23 cellular contexts compared by ENCODE assay signal in genomic region chr3:124965413-124965812, GRCh38. TPM values are rescaled to one million over a fixed set of nuclear protein-coding genes. Genes with fewer than 3 reads are reported as not detected.
DNase-seq lines count a peak whose midpoint lies in the region; ATAC-seq, FAIRE-seq and TF ChIP-seq lines count a peak whose summit lies in the region.
"Had no signal": no experiment of that assay in that cellular context is flagged by ENCODE, and none has a peak within 500 bp of the region (broad histone marks: within the 10 kb centered on the region; RNA-seq: fewer than 3 reads in every experiment).

No MANE protein-coding gene starts in this region.

- H3K9me3 Mint-ChIP-seq in dendritic cell treated with granulocyte-macrophage colony-stimulating factor and Interleukin-4, amounts not matched to agents 40 ng/mL and 50 ng/mL, for 4 days = no peaks in the 10 kb centered on the region
- H3K9me3 Mint-ChIP-seq: CD14-positive monocyte, memory B cell, WTC11 had no signal

- no peak overlapping the region for H3K4me3 Mint-ChIP-seq in dendritic cell treated with granulocyte-macrophage colony-stimulating factor and Interleukin-4, amounts not matched to agents 40 ng/mL and 50 ng/mL, for 4 days
- H3K4me3 Mint-ChIP-seq: brain, CD14-positive monocyte, memory B cell, WTC11 had no signal

- peak overlapping the region; percentile 93 for H3K27ac Mint-ChIP-seq in dendritic cell treated with granulocyte-macrophage colony-stimulating factor and Interleukin-4, amounts not matched to agents 40 ng/mL and 50 ng/mL, for 4 days
- H3K27ac Mint-ChIP-seq: CD14-positive monocyte, memory B cell, WTC11 had no signal

- ATAC-seq in HG03520 (IDR thresholded peaks at IDR 0.05; ENCODE audit: unreplicated experiment) = no peak
- ATAC-seq in HG02938 (IDR thresholded peaks at IDR 0.05; ENCODE audit: unreplicated experiment) = no peak
- ATAC-seq: Right ventricle myocardium inferior, WTC11 had no signal

- intact Hi-C loops in dendritic cell treated with granulocyte-macrophage colony-stimulating factor and Interleukin-4, amounts not matched to agents 40 ng/mL and 50 ng/mL, for 4 days (cut with micrococcal nuclease) = loop anchor here (5.0 kb wide), 1 partner anchor 38 kb away; no protein-coding TSS in a partner anchor

- peaks cover 76% of the 10 kb centered on the region for H3K4me1 Mint-ChIP-seq in dendritic cell treated with granulocyte-macrophage colony-stimulating factor and Interleukin-4, amounts not matched to agents 40 ng/mL and 50 ng/mL, for 4 days (ENCODE audit: low read depth)
- H3K4me1 Mint-ChIP-seq: brain, memory B cell had no signal

- peak; percentile 43 for FAIRE-seq in GM12891 (lab: Jason Lieb, UNC)
- FAIRE-seq: GM12892 had no signal

- peak; percentile 34 for DNase-seq in COR-L47 (lab: John Stamatoyannopoulos, UW)
- DNase-seq in GM12891 (ENCODE audit: insufficient read length, low spot score) = no peak
- DNase-seq in NCI-H510A treated with DMSO at 0.1 percent for 48 hours (lab: John Stamatoyannopoulos, UW) = peak; percentile 78
- DNase-seq in NK-92 (lab: John Stamatoyannopoulos, UW; ENCODE audit: unreplicated experiment) = no peak
- DNase-seq in H4 (ENCODE audit: low spot score) = no peak
- DNase-seq: activated CD4-positive, alpha-beta T cell treated with anti-CD3 and anti-CD28 coated beads, Interleukin-2, amount 50 U/mL, for 4 hours; activated effector memory CD4-positive, alpha-beta T cell treated with anti-CD3 and anti-CD28 coated beads, Interleukin-2, amount 50 U/mL, for 16 hours; kidney glomerular epithelial cell; NCI-H187; NCI-H524; stimulated activated naive CD4-positive, alpha-beta T cell treated with Interleukin-2 at 50 U/mL for 16 hours; T1000 had no signal

- no peak for TF ChIP-seq POLR2A in GM12891 (IDR thresholded peaks at IDR 0.05; ENCODE audit: low read depth, low read length)

- H3K27me3 Mint-ChIP-seq in dendritic cell treated with granulocyte-macrophage colony-stimulating factor and Interleukin-4, amounts not matched to agents 40 ng/mL and 50 ng/mL, for 4 days = no peaks in the 10 kb centered on the region
- H3K27me3 Mint-ChIP-seq: memory B cell had no signal

- H3K36me3 Mint-ChIP-seq in dendritic cell treated with granulocyte-macrophage colony-stimulating factor and Interleukin-4, amounts not matched to agents 40 ng/mL and 50 ng/mL, for 4 days (ENCODE audit: low read depth) = peaks cover 15% of the 10 kb centered on the region
- H3K36me3 Mint-ChIP-seq: WTC11 had no signal

TF ChIP-seq in GM12891, 5 proteins besides CTCF, POLR2A, EP300 and RAD21:
- TF ChIP-seq POU2F2 (IDR thresholded peaks at IDR 0.05; ENCODE audit: low read depth, low read length) (no peak), TAF1 (IDR thresholded peaks at IDR 0.05; ENCODE audit: low read depth, low read length) (no peak), POLR2AphosphoS5 (IDR thresholded peaks at IDR 0.05; ENCODE audit: low read depth, low read length) (no peak), PAX5 (IDR thresholded peaks at IDR 0.05; ENCODE audit: insufficient read depth, low read length, severe bottlenecking) (no peak)

RNA-seq across cellular contexts. Expression of gene MUC13, which starts 30.9 kb away (rescaled TPM):
- polyA plus RNA-seq in GM12891 (2012; ENCODE audit: low read depth, missing spikeins) = 0.04 TPM
- 0.12 and 0.14 TPM in 2 replicates for total RNA-seq in H4 (2014; rRNA removed; shearing (Covaris generic))
- total RNA-seq: OCI-LY7, Right ventricle myocardium inferior had no signal
- polyA plus RNA-seq: CD14-positive monocyte, smooth muscle cell had no signal

Comparison
In these comparisons a context has a peak if more than half of its experiments do, and no peak if none do; other contexts are left out.
1. DNase-seq: peak in COR-L47 (single experiment) and NCI-H510A treated with DMSO at 0.1 percent for 48 hours (single experiment); none in GM12891 (single experiment), NK-92 (single experiment) and H4 (single experiment).